In genomic region chr15:24269923-24270322, GRCh38 we compare ENCODE assay signal across 20 cellular contexts.
"Had no signal": no experiment of that assay in that cellular context is flagged by ENCODE, and none has a peak within 500 bp of the region (broad histone marks: within the 10 kb centered on the region; RNA-seq: fewer than 3 reads in every experiment).

No MANE protein-coding gene starts in this region.

- H3K9me3 ChIP-seq: heart right ventricle, left ventricle myocardium inferior, ovary, prostate gland, suprapubic skin, transverse colon, upper lobe of left lung had no signal

- H3K27me3 ChIP-seq: heart right ventricle, hepatocyte, ovary, spleen, suprapubic skin, transverse colon, upper lobe of left lung had no signal

- H3K27ac ChIP-seq: heart right ventricle, left ventricle myocardium inferior, ovary, prostate gland, skin epidermis, spleen, suprapubic skin, upper lobe of left lung had no signal

- H3K79me2 ChIP-seq: hepatocyte had no signal

- H3K4me3 ChIP-seq: heart right ventricle, hepatocyte, left ventricle myocardium inferior, lung, ovary, prostate gland, skin epidermis, spleen, suprapubic skin, transverse colon, upper lobe of left lung had no signal

- DNase-seq: heart right ventricle; islet precursor cell; left ventricle myocardium inferior; mesendoderm; naive thymus-derived CD4-positive, alpha-beta T cell; ovary; retina; spleen; stimulated activated CD4-positive, alpha-beta T cell treated with anti-CD3 and anti-CD28 coated beads, Interleukin-4, amount 100 ng/mL, for 24 hours; stimulated activated naive CD4-positive, alpha-beta T cell; transverse colon had no signal

- H3K36me3 ChIP-seq: heart right ventricle, left ventricle myocardium inferior, ovary, prostate gland, spleen, suprapubic skin, transverse colon, upper lobe of left lung had no signal

- ATAC-seq: naive thymus-derived CD4-positive, alpha-beta T cell; natural killer cell treated with Interleukin-12 subunit alpha and Interleukin-12 subunit beta and Interleukin-15 and Interleukin-18, amount 100 ng/mL, for 72 hours; sciatic nerve; stimulated activated effector memory CD8-positive, alpha-beta T cell treated with anti-CD3 and anti-CD28 coated beads, Interleukin-12 subunit alpha, Interleukin-12 subunit beta, amount 100 ng/mL, for 72 hours had no signal

- H3K4me1 ChIP-seq: heart right ventricle, left ventricle myocardium inferior, prostate gland, spleen, suprapubic skin, upper lobe of left lung had no signal

- H3K4me2 ChIP-seq: hepatocyte had no signal

- H2AFZ ChIP-seq: hepatocyte had no signal
